ENCODE assay signal across 9 cellular contexts in genomic region chr2:127859712-127860085, GRCh38. TPM values are rescaled to one million over a fixed set of nuclear protein-coding genes. Genes with fewer than 3 reads are reported as not detected.
DNase-seq lines count a peak whose midpoint lies in the region; ATAC-seq and TF ChIP-seq lines count a peak whose summit lies in the region.
"Had no signal": no experiment of that assay in that cellular context is flagged by ENCODE, and none has a peak within 500 bp of the region (broad histone marks: within the 10 kb centered on the region; RNA-seq: fewer than 3 reads in every experiment).

No MANE protein-coding gene starts in this region.

- no peaks in the 10 kb centered on the region for H3K4me1 ChIP-seq in endocrine pancreas (ENCODE audit: control insufficient read depth, insufficient read depth, low read length)
- H3K4me1 ChIP-seq in psoas muscle = peaks cover 26% of the 10 kb centered on the region
- H3K4me1 ChIP-seq in vagina = peaks cover 44% of the 10 kb centered on the region

- DNase-seq in NCI-H748 (lab: John Stamatoyannopoulos, UW; ENCODE audit: unreplicated experiment) (peak; percentile 6), NCI-H748 treated with DMSO at 0.1 percent for 48 hours (lab: John Stamatoyannopoulos, UW) (no peak), psoas muscle (no peak), DMS79 treated with DMSO at 0.1 percent for 48 hours (lab: John Stamatoyannopoulos, UW) (no peak), vagina (ENCODE audit: extremely low spot score in 2 of 2) (no peak)
- peak; percentile 73 for DNase-seq in activated CD4-positive, alpha-beta T cell treated with anti-CD3 and anti-CD28 coated beads, Interleukin-2, amount 50 U/mL, for 1 hour

- TF ChIP-seq CTCF in psoas muscle (IDR thresholded peaks at IDR 0.05) = no peak
- TF ChIP-seq CTCF in vagina (IDR thresholded peaks at IDR 0.05) = no peak

- H3K4me3 ChIP-seq in endocrine pancreas (ENCODE audit: control insufficient read depth, insufficient read depth, low read length) (no peak overlapping the region), psoas muscle (no peak overlapping the region), vagina (no peak overlapping the region)

- H3K9ac ChIP-seq in endocrine pancreas (ENCODE audit: control insufficient read depth, insufficient read depth, low read length) = peak overlapping the region; percentile 31

- H3K27me3 ChIP-seq in endocrine pancreas (ENCODE audit: control insufficient read depth, insufficient read depth, low read length) (no peaks in the 10 kb centered on the region), psoas muscle (ENCODE audit: insufficient read depth in 3 of 3, low read length in 2 of 3) (no peaks in the 10 kb centered on the region), vagina (no peaks in the 10 kb centered on the region)
- H3K27me3 ChIP-seq: neutrophil had no signal

- H3K9me3 ChIP-seq in endocrine pancreas (ENCODE audit: control insufficient read depth, low read length) = no peaks in the 10 kb centered on the region
- no peaks in the 10 kb centered on the region for H3K9me3 ChIP-seq in psoas muscle
- H3K9me3 ChIP-seq in vagina = no peaks in the 10 kb centered on the region
- H3K9me3 ChIP-seq: neutrophil had no signal

- WGBS in psoas muscle, 3 donors = 19 to 33% (median 26%) methylated on average over 8 of the region's 8 CpGs

- H3K27ac ChIP-seq in psoas muscle = peak overlapping the region; percentile 38
- no peak overlapping the region for H3K27ac ChIP-seq in vagina
- H3K27ac ChIP-seq: neutrophil had no signal

- H3K36me3 ChIP-seq in endocrine pancreas (ENCODE audit: control insufficient read depth, insufficient read depth, low read length) = peaks cover 3% of the 10 kb centered on the region
- H3K36me3 ChIP-seq in psoas muscle (ENCODE audit: insufficient read depth in 1 of 2, low read depth in 1 of 2) = peaks cover 14 to 21% of the 10 kb centered on the region in 2 donors
- peaks cover 0 to 17% of the 10 kb centered on the region in 2 donors for H3K36me3 ChIP-seq in vagina

- ATAC-seq in psoas muscle = no peak
- no peak for ATAC-seq in HG03045 (IDR thresholded peaks at IDR 0.05; ENCODE audit: unreplicated experiment)

- TF ChIP-seq POLR2A in vagina (IDR thresholded peaks at IDR 0.05) = no peak

- intact Hi-C loops in psoas muscle (cut with DNase I) (no loop called here), vagina (cut with DNase I) (no loop called here)

RNA-seq across cellular contexts. Expression of gene POLR2D, which starts 1.7 kb away (rescaled TPM):
- total RNA-seq in psoas muscle (10 to 100 TPM; 33.6 to 49.8 (median 48.4) TPM), vagina (11.8 TPM)
- 10 to 100 TPM; 22.2 to 63.0 (median 48.0) TPM for polyA plus RNA-seq in psoas muscle

RNA-seq across cellular contexts. Expression of gene AMMECR1L, which starts 26.1 kb away (rescaled TPM):
- 10 to 100 TPM in 3 of 4 donors, 1 to 10 TPM in 1; 6.7 to 14.7 (median 12.4) TPM for total RNA-seq in psoas muscle
- polyA plus RNA-seq in psoas muscle = 10 to 100 TPM in 1 of 3 donors, 1 to 10 TPM in 2; 6.2 to 14.8 (median 8.3) TPM
- total RNA-seq in vagina = 15.2 TPM

RNA-seq across cellular contexts. Expression of gene WDR33, which starts 48.7 kb away (rescaled TPM):
- total RNA-seq in psoas muscle = 10 to 100 TPM; 32.7 to 38.9 (median 34.9) TPM
- 10 to 100 TPM; 11.2 to 18.5 (median 13.9) TPM for polyA plus RNA-seq in psoas muscle
- total RNA-seq in vagina = 37.1 TPM

Comparison
In these comparisons a context has a peak if more than half of its experiments do, and no peak if none do; other contexts are left out.
1. DNase-seq: peak in NCI-H748 (single experiment) and activated CD4-positive, alpha-beta T cell treated with anti-CD3 and anti-CD28 coated beads, Interleukin-2, amount 50 U/mL, for 1 hour (single experiment); none in NCI-H748 treated with DMSO at 0.1 percent for 48 hours (single experiment), psoas muscle (0 of 2), DMS79 treated with DMSO at 0.1 percent for 48 hours (single experiment) and vagina (0 of 2).